Comparison of ENCODE assay signal across 20 cellular contexts in the genomic region with DNA sequence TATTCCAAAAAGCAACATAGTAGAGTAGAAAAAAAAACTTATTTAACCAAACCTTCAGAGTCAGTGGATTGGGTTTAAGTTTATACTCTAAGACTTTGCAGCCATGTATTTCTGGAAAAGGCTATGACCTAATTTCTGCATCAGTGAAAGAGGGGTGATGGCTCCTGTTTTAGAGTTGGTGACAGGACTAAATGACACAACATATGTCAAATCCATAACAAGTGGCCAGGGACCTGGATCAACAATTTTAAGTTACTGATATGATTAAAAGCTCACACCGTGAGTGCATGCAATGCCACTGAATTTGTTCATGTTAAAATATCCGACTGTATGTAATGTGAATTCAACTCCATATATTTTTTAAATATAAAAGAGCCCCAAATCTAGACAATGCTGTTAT.
DNase-seq lines count a peak whose midpoint lies in the region; ATAC-seq and TF ChIP-seq lines count a peak whose summit lies in the region.
"Had no signal": no experiment of that assay in that cellular context is flagged by ENCODE, and none has a peak within 500 bp of the region (broad histone marks: within the 10 kb centered on the region; RNA-seq: fewer than 3 reads in every experiment).

No MANE protein-coding gene starts in this region.

- H3K27me3 ChIP-seq in heart right ventricle (no peaks in the 10 kb centered on the region), transverse colon (no peaks in the 10 kb centered on the region)

- in situ Hi-C loops in transverse colon (cut with MboI; ENCODE audit: low pct_ligation_motif_present in 1 of 4, low pct_unique_long_range_greater_than_20kb in 1 of 4, low sequenced_read_pairs in 3 of 4) = loop anchor here in 2 of 4 donors (10.0 to 25.0 kb wide), 2 partner anchors 53 to 1279 kb away; partner anchors contain the start of gene IGFBP3 (in 1 of the 2)

- no peak for TF ChIP-seq EP300 in transverse colon (IDR thresholded peaks at IDR 0.05; ENCODE audit: low read depth)

- TF ChIP-seq POLR2A in transverse colon (IDR thresholded peaks at IDR 0.05) = no peak

- no peaks in the 10 kb centered on the region for H3K4me1 Mint-ChIP-seq in activated T-cell treated with anti-CD3 and anti-CD28 coated beads, Interleukin-2, amount 50 U/mL, for 4 hours (ENCODE audit: low read depth)
- no peaks in the 10 kb centered on the region for H3K4me1 Mint-ChIP-seq in T-helper 17 cell

- peak; percentile 69 for ATAC-seq in Right ventricle myocardium inferior
- peak in 7 of 8 donors; percentile 31 to 73 (median 62) for ATAC-seq in heart right ventricle
- ATAC-seq in activated T-cell treated with anti-CD3 and anti-CD28 coated beads, Interleukin-2, amount 50 U/mL, for 4 hours = no peak
- no peak for ATAC-seq in T-helper 17 cell
- ATAC-seq: A549, HCT116 had no signal

- H3K36me3 Mint-ChIP-seq in activated T-cell treated with anti-CD3 and anti-CD28 coated beads, Interleukin-2, amount 50 U/mL, for 4 hours (ENCODE audit: insufficient read depth) = no peaks in the 10 kb centered on the region
- H3K36me3 Mint-ChIP-seq in T-helper 17 cell (ENCODE audit: low read depth) = no peaks in the 10 kb centered on the region
- H3K36me3 Mint-ChIP-seq: IgD-negative memory B cell had no signal

- no peak overlapping the region for H3K4me3 Mint-ChIP-seq in activated T-cell treated with anti-CD3 and anti-CD28 coated beads, Interleukin-2, amount 50 U/mL, for 4 hours
- H3K4me3 Mint-ChIP-seq in T-helper 17 cell = no peak overlapping the region
- H3K4me3 Mint-ChIP-seq: CD4-positive, alpha-beta T cell; HFFc6 had no signal

- no peaks in the 10 kb centered on the region for H3K27me3 Mint-ChIP-seq in activated T-cell treated with anti-CD3 and anti-CD28 coated beads, Interleukin-2, amount 50 U/mL, for 4 hours (ENCODE audit: low read depth)
- H3K27me3 Mint-ChIP-seq in T-helper 17 cell = no peaks in the 10 kb centered on the region
- H3K27me3 Mint-ChIP-seq: CD4-positive, alpha-beta T cell had no signal

- peaks cover 0 to 20% (median 5%) of the 10 kb centered on the region in 9 donors for H3K4me1 ChIP-seq in heart right ventricle
- H3K4me1 ChIP-seq in transverse colon = peaks cover 0 to 37% (median 18%) of the 10 kb centered on the region in 4 donors
- H3K4me1 ChIP-seq: A549 had no signal

- peak overlapping the region in 7 of 10 donors; percentile 3 to 64 (median 9) for H3K27ac ChIP-seq in heart right ventricle
- peak overlapping the region; percentile 72 to 81 (median 79) for H3K27ac ChIP-seq in transverse colon
- H3K27ac ChIP-seq: 22Rv1, A549 had no signal

- intact Hi-C loops in Right ventricle myocardium inferior (cut with DNase I) = no loop called here
- intact Hi-C loops in cardiac septum (cut with DNase I) = no loop called here
- intact Hi-C loops in heart right ventricle (cut with DNase I) = loop anchor here in 1 of 10 donors (5.0 kb wide), 1 partner anchor 41 kb away; no protein-coding TSS in a partner anchor
- intact Hi-C loops in transverse colon (cut with DNase I; ENCODE audit: low total_unique reads) = no loop called here

- no peak overlapping the region for H3K27ac Mint-ChIP-seq in T-helper 17 cell
- H3K27ac Mint-ChIP-seq: CD4-positive, alpha-beta T cell; HFFc6; IgD-negative memory B cell had no signal

- 51 to 62% methylated on average over 2 of the region's 2 CpGs for WGBS in heart right ventricle, 2 donors
- 49 to 64% methylated on average over 2 of the region's 2 CpGs for WGBS in transverse colon (ENCODE audit: low coverage in 1 of 2), 2 donors

- DNase-seq in Right ventricle myocardium inferior (ENCODE audit: missing footprints) (no peak), cardiac septum (ENCODE audit: low spot score) (no peak), cerebellar cortex (ENCODE audit: low spot score) (peak; percentile 8), heart right ventricle (no peak), transverse colon (no peak), EL (no peak), T-helper 17 cell (no peak)
- DNase-seq in activated T-cell treated with anti-CD3 and anti-CD28 coated beads, Interleukin-2, amount 50 U/mL, for 4 hours = no peak
- DNase-seq: AML-193; CD4-positive, alpha-beta T cell; DMS153; DMS79; GOT3; H7; HFFc6 had no signal

- no peaks in the 10 kb centered on the region for H3K36me3 ChIP-seq in heart right ventricle
- H3K36me3 ChIP-seq in transverse colon = no peaks in the 10 kb centered on the region

- H3K4me3 ChIP-seq in heart right ventricle (no peak overlapping the region), transverse colon (no peak overlapping the region)
- H3K4me3 ChIP-seq: A549, GM12878 had no signal

- TF ChIP-seq CTCF in heart right ventricle (IDR thresholded peaks at IDR 0.05) = no peak
- no peak for TF ChIP-seq CTCF in transverse colon (IDR thresholded peaks at IDR 0.05)

- H3K9me3 ChIP-seq in heart right ventricle (no peaks in the 10 kb centered on the region), transverse colon (no peaks in the 10 kb centered on the region), T-helper 17 cell (ENCODE audit: control insufficient read depth, low read length, poor library complexity, severe bottlenecking) (no peaks in the 10 kb centered on the region)
- H3K9me3 ChIP-seq: A549 had no signal

- H3K9me3 Mint-ChIP-seq in activated T-cell treated with anti-CD3 and anti-CD28 coated beads, Interleukin-2, amount 50 U/mL, for 4 hours = no peaks in the 10 kb centered on the region
- H3K9me3 Mint-ChIP-seq: CD4-positive, alpha-beta T cell; HFFc6; IgD-negative memory B cell had no signal

Comparison
In these comparisons a context has a peak if more than half of its experiments do, and no peak if none do; other contexts are left out.
1. ATAC-seq: peak in Right ventricle myocardium inferior (single experiment) and heart right ventricle (7 of 8); none in activated T-cell treated with anti-CD3 and anti-CD28 coated beads, Interleukin-2, amount 50 U/mL, for 4 hours (0 of 2) and T-helper 17 cell (single experiment).